Comparison of ENCODE assay signal across 27 cellular contexts in the genomic region with DNA sequence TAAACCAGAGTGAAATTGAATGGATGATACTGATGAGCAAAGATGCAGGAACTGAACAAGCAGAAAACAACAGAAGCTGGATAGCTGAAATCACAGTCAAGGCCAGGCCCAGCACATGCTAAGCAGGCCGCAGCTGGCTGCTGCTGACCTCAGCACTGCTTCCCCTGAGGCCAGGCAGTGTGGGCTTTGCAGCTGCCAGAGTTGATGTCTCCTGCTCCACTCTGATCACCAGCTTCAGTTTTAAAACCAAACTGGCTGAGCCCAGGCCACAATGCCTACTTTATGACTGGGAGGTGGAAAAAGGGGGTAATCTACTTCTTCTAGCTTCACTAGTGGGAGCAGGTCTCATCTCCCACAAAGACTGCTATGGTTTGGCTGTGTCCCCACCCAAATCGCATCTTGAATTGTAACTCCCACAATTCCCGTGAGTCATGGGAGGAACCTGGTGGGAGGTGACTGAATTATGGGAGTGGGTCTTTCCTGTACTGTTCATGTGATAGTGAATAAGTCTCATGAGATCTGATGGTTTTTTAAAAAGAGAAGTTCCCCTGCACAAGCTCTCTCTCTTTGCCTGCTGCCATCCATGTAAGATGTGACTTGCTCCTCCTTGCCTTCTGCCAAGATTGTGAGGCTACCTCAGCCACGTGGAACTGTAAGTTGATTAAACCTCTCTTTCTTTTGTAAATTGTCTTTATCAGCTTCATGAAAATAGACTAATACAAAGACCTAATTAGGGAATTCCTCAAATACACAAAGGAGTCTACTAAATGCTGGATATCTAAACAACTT.
DNase-seq lines count a peak whose midpoint lies in the region; ATAC-seq and TF ChIP-seq lines count a peak whose summit lies in the region.
"Had no signal": no experiment of that assay in that cellular context is flagged by ENCODE, and none has a peak within 500 bp of the region (broad histone marks: within the 10 kb centered on the region; RNA-seq: fewer than 3 reads in every experiment).

No MANE protein-coding gene starts in this region.

- H3K27ac Mint-ChIP-seq in activated naive CD8-positive, alpha-beta T cell treated with anti-CD3 and anti-CD28 coated beads for 36 hours: peak overlapping the region; percentile 0
- H3K27ac Mint-ChIP-seq: H9, type B pancreatic cell had no signal

- no peak overlapping the region for H3K4me3 ChIP-seq in left ventricle myocardium inferior
- H3K4me3 ChIP-seq in tibial artery: no peak overlapping the region
- H3K4me3 ChIP-seq: dorsolateral prefrontal cortex, gastroesophageal sphincter, lung, Peyer's patch had no signal

- TF ChIP-seq CTCF in left ventricle myocardium inferior (IDR thresholded peaks at IDR 0.05; ENCODE audit: borderline replicate concordance) (no peak), tibial artery (IDR thresholded peaks at IDR 0.05) (no peak), GM13976 (IDR thresholded peaks at IDR 0.05; ENCODE audit: borderline replicate concordance, control extremely low read depth, extremely low read depth, insufficient read depth, missing control alignments) (no peak)

- H3K9me3 ChIP-seq in left ventricle myocardium inferior (replicated peaks): peaks cover 9% of the 10 kb centered on the region
- H3K9me3 ChIP-seq in tibial artery: no peaks in the 10 kb centered on the region
- H3K9me3 ChIP-seq: gastroesophageal sphincter, Peyer's patch had no signal

- H3K4me1 ChIP-seq in left ventricle myocardium inferior (no peaks in the 10 kb centered on the region), tibial artery (no peaks in the 10 kb centered on the region)
- H3K4me1 ChIP-seq: gastroesophageal sphincter, Peyer's patch had no signal

- peaks cover 7% of the 10 kb centered on the region for H3K9me3 Mint-ChIP-seq in activated naive CD8-positive, alpha-beta T cell treated with anti-CD3 and anti-CD28 coated beads for 36 hours

- peaks cover 6% of the 10 kb centered on the region for H3K27me3 Mint-ChIP-seq in activated naive CD8-positive, alpha-beta T cell treated with anti-CD3 and anti-CD28 coated beads for 36 hours
- H3K27me3 Mint-ChIP-seq: type B pancreatic cell had no signal

- no peak for DNase-seq in Right ventricle myocardium inferior (ENCODE audit: missing footprints)
- DNase-seq in cardiac septum (ENCODE audit: low spot score): no peak
- no peak for DNase-seq in activated naive CD8-positive, alpha-beta T cell treated with anti-CD3 and anti-CD28 coated beads for 36 hours
- peak; percentile 20 for DNase-seq in left ventricle myocardium inferior
- DNase-seq in tibial artery: no peak
- no peak for DNase-seq in KG1 (lab: John Stamatoyannopoulos, UW)
- no peak for DNase-seq in GM13976 (ENCODE audit: low spot score)
- no peak for DNase-seq in NCI-H446 treated with DMSO at 0.1 percent for 48 hours (lab: John Stamatoyannopoulos, UW)
- DNase-seq: activated CD4-positive, alpha-beta T cell treated with anti-CD3 and anti-CD28 coated beads, Interleukin-2, amount 50 U/mL, for 4 hours; activated naive CD4-positive, alpha-beta T cell; aorta; central memory CD4-positive, alpha-beta T cell; dorsolateral prefrontal cortex; H9; kidney; NCI-H1436; NCI-H524; Peyer's patch; stimulated activated CD4-positive, alpha-beta T cell treated with anti-CD3 and anti-CD28 coated beads, Interleukin-4, amount 100 ng/mL, for 4 hours; T-helper 2 cell had no signal

- no peak overlapping the region for H3K4me3 Mint-ChIP-seq in activated naive CD8-positive, alpha-beta T cell treated with anti-CD3 and anti-CD28 coated beads for 36 hours
- H3K4me3 Mint-ChIP-seq: H9, type B pancreatic cell had no signal

- H3K27ac ChIP-seq in left ventricle myocardium inferior (replicated peaks) (no peak overlapping the region), tibial artery (no peak overlapping the region)
- H3K27ac ChIP-seq: C4-2B, dorsolateral prefrontal cortex, gastroesophageal sphincter, HL-60, Peyer's patch, VCaP had no signal

- intact Hi-C loops in Right ventricle myocardium inferior (cut with DNase I) (no loop called here), cardiac septum (cut with DNase I) (no loop called here), left ventricle myocardium inferior (cut with micrococcal nuclease) (no loop called here), tibial artery (cut with DNase I; ENCODE audit: low total_unique reads) (no loop called here)

- peaks cover 12% of the 10 kb centered on the region for H3K4me1 Mint-ChIP-seq in activated naive CD8-positive, alpha-beta T cell treated with anti-CD3 and anti-CD28 coated beads for 36 hours

- peaks cover 10% of the 10 kb centered on the region for H3K36me3 Mint-ChIP-seq in activated naive CD8-positive, alpha-beta T cell treated with anti-CD3 and anti-CD28 coated beads for 36 hours

- H3K27me3 ChIP-seq in left ventricle myocardium inferior (ENCODE audit: low read depth) (peaks cover 21% of the 10 kb centered on the region), tibial artery (no peaks in the 10 kb centered on the region)
- H3K27me3 ChIP-seq: gastroesophageal sphincter, Peyer's patch had no signal

- in situ Hi-C loops in GM13976 (cut with MboI; ENCODE audit: low sequenced_read_pairs, unreplicated experiment): no loop called here

- H3K36me3 ChIP-seq in left ventricle myocardium inferior (no peaks in the 10 kb centered on the region), tibial artery (no peaks in the 10 kb centered on the region)
- H3K36me3 ChIP-seq: gastroesophageal sphincter, Peyer's patch had no signal

- ATAC-seq in Right ventricle myocardium inferior: peak; percentile 44
- ATAC-seq: gastroesophageal sphincter, HepG2 had no signal
